In genomic region chr19:11166281-11167142, GRCh38 we compare ENCODE assay signal across 1 cellular context.
TF ChIP-seq lines count a peak whose summit lies in the region.

No MANE protein-coding gene starts in this region.

TF ChIP-seq in IMR-90, 13 proteins besides CTCF, POLR2A, EP300 and RAD21 (continued from another document):
- TF ChIP-seq USF2 (IDR thresholded peaks at IDR 0.05; ENCODE audit: low read depth, low read length) (no peak), NFE2L2 (IDR thresholded peaks at IDR 0.05; ENCODE audit: low read depth, low read length) (no peak)
